ENCODE assay signal across 10 cellular contexts in the genomic region with DNA sequence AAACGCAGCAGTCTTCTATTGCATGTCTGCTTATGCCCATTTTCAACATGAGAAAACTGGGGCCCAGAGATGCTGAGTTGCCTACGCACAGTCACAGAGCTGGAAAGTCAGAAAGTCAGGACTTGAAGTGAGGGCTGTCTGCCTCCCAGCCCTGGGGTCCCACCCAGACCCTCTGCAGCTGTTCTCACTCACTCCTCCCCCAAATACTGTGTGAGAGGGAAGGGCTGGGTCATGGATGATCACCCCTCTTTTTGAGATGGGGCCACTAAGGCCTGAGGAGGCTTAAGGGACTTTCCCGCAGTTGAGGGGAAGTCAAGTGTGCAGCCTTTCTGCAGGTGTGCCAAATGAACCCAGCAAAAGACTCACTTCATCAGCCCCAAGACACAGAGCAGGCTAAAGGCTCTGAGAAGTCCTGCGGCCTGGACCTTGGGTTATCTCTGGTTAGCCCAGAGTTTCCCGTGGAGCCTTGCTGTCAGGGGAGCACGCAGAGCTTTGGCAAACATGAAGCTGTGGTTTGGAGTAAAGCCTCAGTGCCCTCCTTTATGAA. TPM values are rescaled to one million over a fixed set of nuclear protein-coding genes. Genes with fewer than 3 reads are reported as not detected.
DNase-seq lines count a peak whose midpoint lies in the region; ATAC-seq and TF ChIP-seq lines count a peak whose summit lies in the region.
"Had no signal": no experiment of that assay in that cellular context is flagged by ENCODE, and none has a peak within 500 bp of the region (broad histone marks: within the 10 kb centered on the region; RNA-seq: fewer than 3 reads in every experiment).

No MANE protein-coding gene starts in this region.

- H3F3A ChIP-seq in smooth muscle cell (ENCODE audit: low read depth): no peaks in the 10 kb centered on the region

- peak; percentile 80 for ATAC-seq in GM18519 (IDR thresholded peaks at IDR 0.05; ENCODE audit: low FRiP score, unreplicated experiment)
- peak; percentile 86 for ATAC-seq in HG02571 (IDR thresholded peaks at IDR 0.05; ENCODE audit: unreplicated experiment)
- ATAC-seq in HG03571 (IDR thresholded peaks at IDR 0.05; ENCODE audit: unreplicated experiment): peak; percentile 95

- H3K9ac ChIP-seq in smooth muscle cell (ENCODE audit: low read depth): no peak overlapping the region

- no peaks in the 10 kb centered on the region for H3K36me3 ChIP-seq in smooth muscle cell (ENCODE audit: low read depth)

- peaks cover 57% of the 10 kb centered on the region for H3K27me3 ChIP-seq in smooth muscle cell (ENCODE audit: low read depth)

- H3K4me2 ChIP-seq in smooth muscle cell: no peak overlapping the region

- no peaks in the 10 kb centered on the region for H3K79me2 ChIP-seq in smooth muscle cell (ENCODE audit: low read depth)

- no peaks in the 10 kb centered on the region for H4K20me1 ChIP-seq in smooth muscle cell (ENCODE audit: low read depth)

- no peak overlapping the region for H3K27ac ChIP-seq in smooth muscle cell (ENCODE audit: low read depth)

- in situ Hi-C loops in ACHN (cut with HindIII; ENCODE audit: low pct_ligation_motif_present, low pct_unique_long_range_greater_than_20kb, low sequenced_read_pairs): no loop called here

- no peak overlapping the region for H2AFZ ChIP-seq in smooth muscle cell (ENCODE audit: low read depth)

- no peak overlapping the region for H3K4me3 ChIP-seq in smooth muscle cell

- DNase-seq in ACHN: peak; percentile 37
- DNase-seq in smooth muscle cell (lab: John Stamatoyannopoulos, UW; ENCODE audit: unreplicated experiment): no peak
- DNase-seq in GM03348 (ENCODE audit: low spot score): no peak
- no peak for DNase-seq in GF-D8 (lab: John Stamatoyannopoulos, UW)
- DNase-seq in NCI-H1436 treated with DMSO at 0.1 percent for 48 hours (lab: John Stamatoyannopoulos, UW): no peak
- DNase-seq: KG1 had no signal

- no peaks in the 10 kb centered on the region for H3K4me1 ChIP-seq in smooth muscle cell (ENCODE audit: low read depth)

- TF ChIP-seq CTCF in smooth muscle cell (IDR thresholded peaks at IDR 0.05; ENCODE audit: borderline replicate concordance, insufficient read depth, poor library complexity, severe bottlenecking): no peak

- 86% methylated on average over 6 of the region's 6 CpGs for WGBS in smooth muscle cell (ENCODE audit: low lambda C conversion rate)

- no peaks in the 10 kb centered on the region for H3K9me3 ChIP-seq in smooth muscle cell (replicated peaks; ENCODE audit: low read depth)

RNA-seq across cellular contexts. Expression of a gene that starts 18.7 kb away (rescaled TPM):
- total RNA-seq in smooth muscle cell: 0.09 and 0.13 TPM in 2 replicates
- 1.1 TPM in 1 of 2 replicates, not detected in the other for polyA plus RNA-seq in smooth muscle cell
- total RNA-seq: osteocyte had no signal
